17 cellular contexts compared by ENCODE assay signal in the genomic region with DNA sequence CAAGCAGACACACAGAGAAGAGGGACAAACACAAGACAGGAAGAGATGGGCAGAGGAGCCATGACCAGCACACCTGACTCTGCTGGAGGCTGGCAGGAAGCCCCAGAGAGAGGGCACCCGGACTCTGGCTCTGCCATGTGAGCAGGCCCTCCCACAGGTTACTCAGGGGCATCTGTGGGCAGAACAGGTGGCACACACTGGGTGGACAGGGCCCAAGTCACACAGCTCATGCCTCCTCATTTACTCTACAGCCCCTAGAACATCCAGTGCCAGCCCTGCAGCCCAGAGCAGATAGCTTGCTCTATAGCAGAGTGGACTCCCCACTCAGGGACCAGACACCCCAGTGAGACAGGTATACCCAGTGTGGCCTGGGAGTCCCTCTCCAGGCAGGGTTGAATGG.
"Had no signal": no experiment of that assay in that cellular context is flagged by ENCODE, and none has a peak within 500 bp of the region (broad histone marks: within the 10 kb centered on the region; RNA-seq: fewer than 3 reads in every experiment).

No MANE protein-coding gene starts in this region.

- H3K4me3 Mint-ChIP-seq: activated naive CD8-positive, alpha-beta T cell; activated T-cell treated with anti-CD3 and anti-CD28 coated beads, Interleukin-2, amount 50 U/mL, for 72 hours; neural crest cell had no signal

- H3K9me3 ChIP-seq: prostate gland, thoracic aorta, upper lobe of right lung had no signal

- H3K27me3 ChIP-seq: cardiac muscle cell, upper lobe of right lung had no signal

- H3K4me3 ChIP-seq: cardiac muscle cell, lung, prostate gland, thoracic aorta, upper lobe of right lung had no signal

- FAIRE-seq: keratinocyte, TTC549 had no signal

- H3K27me3 Mint-ChIP-seq: activated naive CD8-positive, alpha-beta T cell had no signal

- H3K4me1 Mint-ChIP-seq: neural crest cell had no signal

- H3K27ac Mint-ChIP-seq: activated naive CD8-positive, alpha-beta T cell; activated T-cell treated with anti-CD3 and anti-CD28 coated beads, Interleukin-2, amount 50 U/mL, for 72 hours had no signal

- DNase-seq: activated CD8-positive, alpha-beta memory T cell treated with anti-CD3 and anti-CD28 coated beads, Interleukin-2, amount 50 U/mL, for 4 hours; activated gamma-delta T cell; activated T-cell treated with anti-CD3 and anti-CD28 coated beads, Interleukin-2, amount 50 U/mL, for 72 hours; foreskin melanocyte; glutamatergic neuron; hypothalamus; right cardiac atrium; upper lobe of right lung had no signal

- H3K36me3 ChIP-seq: cardiac muscle cell, prostate gland had no signal

- ATAC-seq: activated T-cell treated with anti-CD3 and anti-CD28 coated beads, Interleukin-2, amount 50 U/mL, for 72 hours; upper lobe of right lung had no signal

- H3K4me1 ChIP-seq: prostate gland, upper lobe of right lung had no signal

- H3K27ac ChIP-seq: cardiac muscle cell, epithelial cell of prostate, prostate gland, thoracic aorta, upper lobe of right lung had no signal
